16 cellular contexts compared by ENCODE assay signal in the genomic region with DNA sequence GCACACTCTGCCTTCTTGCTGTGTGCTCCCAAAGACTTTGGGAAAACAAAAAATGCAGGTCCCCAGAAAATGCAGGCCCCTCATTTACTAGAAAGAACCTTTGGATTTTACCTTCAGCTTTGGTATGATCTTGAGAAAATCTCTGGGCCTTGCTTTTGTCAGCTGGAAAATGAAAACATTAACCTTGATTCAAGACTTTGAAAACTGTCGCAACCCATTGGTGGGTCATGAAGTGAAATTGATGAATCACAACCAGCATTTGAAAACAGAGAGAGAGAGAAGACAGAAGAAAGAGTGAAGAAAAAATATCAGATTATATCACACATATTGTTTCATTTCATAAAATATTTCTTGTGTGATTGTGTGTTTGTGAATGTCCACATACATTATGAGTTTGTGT.
A peak's percentile ranks its signal among the peaks of the same experiment; 100 is the strongest.
DNase-seq lines count a peak whose midpoint lies in the region; ATAC-seq, FAIRE-seq and TF ChIP-seq lines count a peak whose summit lies in the region.
"Had no signal": no experiment of that assay in that cellular context is flagged by ENCODE, and none has a peak within 500 bp of the region (broad histone marks: within the 10 kb centered on the region; RNA-seq: fewer than 3 reads in every experiment).

No MANE protein-coding gene starts in this region.

- no peak overlapping the region for H3K23ac ChIP-seq in H1 (ENCODE audit: insufficient read length)
- no peak overlapping the region for H3K23ac ChIP-seq in trophoblast cell (ENCODE audit: low read length)

- H4K91ac ChIP-seq in H1 (replicated peaks; ENCODE audit: insufficient read length, low read length) (peak overlapping the region; percentile 62), trophoblast cell (ENCODE audit: low read depth, low read length) (peak overlapping the region; percentile 41)

- H3K79me1 ChIP-seq in H1 (ENCODE audit: low read depth, low read length): no peaks in the 10 kb centered on the region
- peaks cover 32% of the 10 kb centered on the region for H3K79me1 ChIP-seq in trophoblast cell (ENCODE audit: low read length)

- H3K9me3 ChIP-seq in H1 (ENCODE audit: insufficient read depth in 2 of 2, low read depth in 1 of 2, low read length in 1 of 2) (no peaks in the 10 kb centered on the region), trophoblast cell (ENCODE audit: insufficient read depth, low read depth, low read length) (no peaks in the 10 kb centered on the region)
- H3K9me3 ChIP-seq: tibial nerve had no signal

- 89% methylated on average over 1 of the region's 1 CpG; no CpG with 5 or more reads in 1 of the 2 experiments for WGBS in H1 (ENCODE audit: extremely low coverage in 1 of 2, insufficient coverage in 1 of 2, insufficient read length in 1 of 2, insufficient replicate concordance in 2 of 2, low coverage in 1 of 2, low lambda C conversion rate in 2 of 2, missing lambda C conversion rate in 1 of 2), 2 experiments
- WGBS in trophoblast cell (ENCODE audit: extremely low coverage, insufficient coverage, insufficient read length): no CpG with 5 or more reads among the region's 1 CpG

- no peak overlapping the region for H2BK15ac ChIP-seq in H1 (ENCODE audit: low read length)

- H4K8ac ChIP-seq in H1 (ENCODE audit: extremely low read depth, insufficient read depth, low read length) (no peak overlapping the region), trophoblast cell (ENCODE audit: low read depth, low read length) (no peak overlapping the region)

- H3K4me1 ChIP-seq in H1 (replicated peaks in 1 of 4; ENCODE audit: control insufficient read depth in 3 of 4, insufficient read depth in 4 of 4, low read length in 3 of 4) (peaks cover 16 to 35% (median 28%) of the 10 kb centered on the region in 4 experiments), trophoblast cell (ENCODE audit: control insufficient read depth in 1 of 2, insufficient read depth in 2 of 2, low read length in 2 of 2) (peaks cover 16 to 25% of the 10 kb centered on the region in 2 experiments)

- H2AK5ac ChIP-seq in H1 (ENCODE audit: low read depth, low read length) (0 out of 2 replicates have a peak overlapping the region, but pooled peaks have one; percentile 91), trophoblast cell (ENCODE audit: low read length) (no peak overlapping the region)

- H3K4ac ChIP-seq in H1 (replicated peaks; ENCODE audit: insufficient read length, low read depth, low read length) (no peak overlapping the region), trophoblast cell (ENCODE audit: low read depth, low read length) (no peak overlapping the region)

- H3K79me2 ChIP-seq in H1 (ENCODE audit: control insufficient read depth in 1 of 2, insufficient read depth in 2 of 2, low read length in 2 of 2) (no peaks in the 10 kb centered on the region), trophoblast cell (ENCODE audit: control insufficient read depth, insufficient read depth, low read length, poor library complexity) (peaks cover 5% of the 10 kb centered on the region)

- no peak for FAIRE-seq in H1 (lab: Jason Lieb, UNC)
- FAIRE-seq: K562, RCC 7860 had no signal

- H2BK5ac ChIP-seq in H1 (ENCODE audit: low read depth, low read length): peak overlapping the region; percentile 36; the same call in 1 of the 2 replicates
- H2BK5ac ChIP-seq in trophoblast cell (ENCODE audit: low read depth, low read length, poor library complexity): no peak overlapping the region

- H2BK12ac ChIP-seq in H1 (ENCODE audit: low read depth, low read length) (peak overlapping the region; percentile 64; the same call in 1 of the 2 replicates), trophoblast cell (ENCODE audit: low read length) (peak overlapping the region; percentile 12)

- no peaks in the 10 kb centered on the region for H4K20me1 ChIP-seq in H1 (replicated peaks in 1 of 2; ENCODE audit: control insufficient read depth in 1 of 2, insufficient read depth in 2 of 2, low read length in 2 of 2)

- H4K5ac ChIP-seq in H1 (ENCODE audit: insufficient read length, low read depth, low read length): no peak overlapping the region

- H3K4me1 Mint-ChIP-seq in IgD-negative memory B cell: peaks cover 31 to 55% (median 45%) of the 10 kb centered on the region in 3 donors

- no peak overlapping the region for H4K12ac ChIP-seq in trophoblast cell (ENCODE audit: low read depth, low read length)

- TF ChIP-seq RAD21 in H1 (IDR thresholded peaks at IDR 0.05 in 1 of 2, conservative IDR thresholded peaks at IDR 0.05 in 1 of 2; ENCODE audit: low read depth in 2 of 2, low read length in 2 of 2): no peak

- no peak for TF ChIP-seq CTCF in H1 (IDR thresholded peaks at IDR 0.05; ENCODE audit: control extremely low read depth in 1 of 3, insufficient read depth in 1 of 3, low read depth in 1 of 3, low read length in 3 of 3)

- TF ChIP-seq EP300 in H1 (IDR thresholded peaks at IDR 0.05; ENCODE audit: borderline replicate concordance in 1 of 2, low read depth in 2 of 2, low read length in 2 of 2): no peak

- no peak for TF ChIP-seq POLR2A in H1 (IDR thresholded peaks at IDR 0.05; ENCODE audit: control extremely low read depth in 1 of 2, low read depth in 2 of 2, low read length in 2 of 2)

- H3K4me2 ChIP-seq in H1 (ENCODE audit: insufficient read depth in 1 of 2, low read depth in 2 of 2, low read length in 2 of 2) (peak overlapping the region in 1 of 2 experiments; percentile 22; a peak in 1 of 4 replicates), trophoblast cell (ENCODE audit: low read length) (no peak overlapping the region)

- no peak overlapping the region for H3K9ac ChIP-seq in H1 (replicated peaks in 1 of 4; ENCODE audit: extremely low read depth in 1 of 4, low read depth in 3 of 4, low read length in 3 of 4)
- no peak overlapping the region for H3K9ac ChIP-seq in trophoblast cell (ENCODE audit: low read length)

- H3K36me3 Mint-ChIP-seq in IgD-negative memory B cell: peaks cover 10% of the 10 kb centered on the region

- peak overlapping the region; percentile 81 for H3K18ac ChIP-seq in H1 (ENCODE audit: extremely low read depth, low read length)
- no peak overlapping the region for H3K18ac ChIP-seq in trophoblast cell (ENCODE audit: low read length)

- no peaks in the 10 kb centered on the region for H3K9me3 Mint-ChIP-seq in IgD-negative memory B cell

- peak overlapping the region; percentile 88 for H2BK120ac ChIP-seq in H1 (replicated peaks; ENCODE audit: low read depth, low read length)
- H2BK120ac ChIP-seq in trophoblast cell (ENCODE audit: insufficient read depth, low read length, poor library complexity): peak overlapping the region; percentile 37

- peak overlapping the region in 2 of 4 donors; percentile 83 to 86 for H3K4me3 Mint-ChIP-seq in IgD-negative memory B cell

- no peak for ATAC-seq in GM19035 (IDR thresholded peaks at IDR 0.05; ENCODE audit: unreplicated experiment)
- no peak for ATAC-seq in GM19463 (IDR thresholded peaks at IDR 0.05; ENCODE audit: unreplicated experiment)
- ATAC-seq: K562 had no signal

- H3K27me3 ChIP-seq in H1 (replicated peaks in 1 of 4; ENCODE audit: control insufficient read depth in 3 of 4, extremely low read depth in 1 of 4, insufficient read depth in 3 of 4, low read length in 3 of 4): no peaks in the 10 kb centered on the region
- no peaks in the 10 kb centered on the region for H3K27me3 ChIP-seq in trophoblast cell (ENCODE audit: insufficient read depth, low read length)
- H3K27me3 ChIP-seq: tibial nerve had no signal

- CTCF ChIA-PET in H1 (lab: Charles Lee; ENCODE audit: partially characterized antibody): interaction anchor here (0.6 to 1.5 kb wide), 5 partner anchors 23 to 346 kb away, joined by 3 to 4 read pairs (median 3); no protein-coding TSS in a partner anchor

- DNase-seq in ELR (ENCODE audit: low read depth) (peak; percentile 36), H1 (ENCODE audit: low read depth in 1 of 2, low spot score in 2 of 2) (no peak), trophoblast cell (peak in 1 of 2 donors; percentile 34), DMS153 treated with DMSO at 0.1 percent for 48 hours (lab: John Stamatoyannopoulos, UW; ENCODE audit: unreplicated experiment) (no peak)
- DNase-seq: activated gamma-delta T cell treated with Interleukin-2 at 50 U/mL for 16 hours; DMS79; kidney glomerular epithelial cell; NCI-H1092; NCI-H748 treated with DMSO at 0.1 percent for 48 hours; stimulated activated CD4-positive, alpha-beta T cell treated with anti-CD3 and anti-CD28 coated beads, Interleukin-4, amount 100 ng/mL, for 4 hours had no signal

- POLR2A ChIA-PET in H1 (lab: Charles Lee; ENCODE audit: partially characterized antibody): interaction anchor here (0.9 to 2.1 kb wide), 7 partner anchors 9 to 323 kb away, joined by 3 to 9 read pairs (median 5); partner anchors contain the start of gene ZFP36L1

- peak overlapping the region in 1 of 4 experiments; percentile 4; a peak in 1 of 8 replicates for H3K4me3 ChIP-seq in H1 (ENCODE audit: extremely low read depth in 1 of 4, insufficient read depth in 2 of 4, low read depth in 3 of 4, low read length in 4 of 4)
- H3K4me3 ChIP-seq in trophoblast cell (ENCODE audit: low read depth, low read length): no peak overlapping the region
- H3K4me3 ChIP-seq: K562, tibial nerve had no signal

- H3K27ac ChIP-seq in H1 (ENCODE audit: low read depth, low read length): no peak overlapping the region; the same call in 1 of the 2 replicates
- no peak overlapping the region for H3K27ac ChIP-seq in trophoblast cell (ENCODE audit: low read depth, low read length)

- H3K36me3 ChIP-seq in H1 (ENCODE audit: control insufficient read depth in 2 of 4, insufficient read depth in 4 of 4, low read length in 3 of 4) (no peaks in the 10 kb centered on the region), trophoblast cell (ENCODE audit: control insufficient read depth in 1 of 2, insufficient read depth in 2 of 2, low read length in 2 of 2) (no peaks in the 10 kb centered on the region)
- H3K36me3 ChIP-seq: tibial nerve had no signal

- H3K14ac ChIP-seq in H1 (ENCODE audit: insufficient read length) (no peak overlapping the region), trophoblast cell (ENCODE audit: low read length) (no peak overlapping the region)

- H2AFZ ChIP-seq in H1 (ENCODE audit: low read length): no peak overlapping the region
- no peak overlapping the region for H2AFZ ChIP-seq in trophoblast cell (ENCODE audit: insufficient read depth, low read length, poor library complexity)

- no peaks in the 10 kb centered on the region for H3K23me2 ChIP-seq in H1 (ENCODE audit: low read depth, low read length)

- H3K27me3 Mint-ChIP-seq in IgD-negative memory B cell: no peaks in the 10 kb centered on the region

- peak overlapping the region; percentile 15; the same call in 1 of the 2 replicates for H2BK20ac ChIP-seq in H1 (ENCODE audit: low read length)

- H3K56ac ChIP-seq in H1 (replicated peaks; ENCODE audit: insufficient read length, low read depth, low read length): no peak overlapping the region

- H3K27ac Mint-ChIP-seq in IgD-negative memory B cell: peak overlapping the region; percentile 86 to 97 (median 89)

TF ChIP-seq in H1, 55 proteins besides CTCF, POLR2A, EP300 and RAD21 (continues in another document):
- TF ChIP-seq ZNF274 (IDR thresholded peaks at IDR 0.05; ENCODE audit: borderline replicate concordance, extremely low read depth, low read length) (no peak), E2F6 (IDR thresholded peaks at IDR 0.05) (no peak)
